ENCODE assay signal across 33 cellular contexts in the genomic region with DNA sequence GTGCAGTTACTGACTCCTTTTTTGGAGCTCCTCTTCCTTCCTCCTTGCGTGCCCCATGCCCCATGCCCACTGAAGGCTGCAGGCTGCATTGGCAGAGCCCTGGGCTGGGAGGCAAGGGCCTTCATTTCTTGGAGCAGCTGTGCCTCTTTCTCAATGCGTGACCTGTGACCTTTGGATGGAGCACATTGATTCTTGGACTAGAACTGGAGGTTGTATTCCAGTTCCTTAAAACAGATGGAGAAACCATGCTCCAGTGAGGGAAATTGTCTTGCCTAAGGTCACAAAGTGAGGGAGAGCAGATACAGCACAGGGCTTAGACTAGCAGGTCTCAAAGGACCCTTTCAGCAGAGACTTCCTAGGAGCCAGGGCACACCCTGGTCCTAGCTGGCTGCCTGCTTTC. TPM values are rescaled to one million over a fixed set of nuclear protein-coding genes. Genes with fewer than 3 reads are reported as not detected.
"Had no signal": no experiment of that assay in that cellular context is flagged by ENCODE, and none has a peak within 500 bp of the region (broad histone marks: within the 10 kb centered on the region; RNA-seq: fewer than 3 reads in every experiment).

No MANE protein-coding gene starts in this region.

- H3K27me3 ChIP-seq: neutrophil, right lobe of liver, vagina had no signal

- H3K27ac Mint-ChIP-seq: activated CD4-positive, alpha-beta memory T cell treated with anti-CD3 and anti-CD28 coated beads for 36 hours; activated naive CD4-positive, alpha-beta T cell treated with anti-CD3 and anti-CD28 coated beads, Interleukin-2, amount 10 ng/mL, durations not matched to agents 7 days and 5 days; activated T-cell treated with anti-CD3 and anti-CD28 coated beads, Interleukin-2, amount 50 U/mL, for 24 hours; dendritic cell treated with granulocyte-macrophage colony-stimulating factor and Interleukin-4, amounts not matched to agents 40 ng/mL and 50 ng/mL, for 4 days; endodermal cell; mesothelial cell of epicardium; nephron progenitor cell; stimulated activated effector memory CD8-positive, alpha-beta T cell treated with anti-CD3 and anti-CD28 coated beads, Interleukin-12 subunit alpha, Interleukin-12 subunit beta, amount 100 ng/mL, for 72 hours; stimulated activated naive CD8-positive, alpha-beta T cell treated with anti-CD3 and anti-CD28 coated beads, Interleukin-15, Interleukin-2, amounts not matched to agents 100 ng/mL and 50 ng/mL, for 24 hours; T-helper 1 cell treated with Interleukin-12 subunit alpha and Interleukin-12 subunit beta and Interleukin-4 antibody, amounts not matched to agents 30 μg/mL and 1 μg/mL, for 36 hours; type B pancreatic cell had no signal

- H3K36me3 ChIP-seq: neutrophil, right lobe of liver, thoracic aorta, vagina had no signal

- H3K4me3 ChIP-seq: right lobe of liver, thoracic aorta, vagina had no signal

- H3K9me3 Mint-ChIP-seq: activated CD4-positive, alpha-beta memory T cell treated with anti-CD3 and anti-CD28 coated beads for 36 hours; activated naive CD4-positive, alpha-beta T cell treated with anti-CD3 and anti-CD28 coated beads, Interleukin-2, amount 10 ng/mL, durations not matched to agents 7 days and 5 days; activated T-cell treated with anti-CD3 and anti-CD28 coated beads, Interleukin-2, amount 50 U/mL, for 24 hours; central memory CD8-positive, alpha-beta T cell; dendritic cell treated with granulocyte-macrophage colony-stimulating factor and Interleukin-4, amounts not matched to agents 40 ng/mL and 50 ng/mL, for 4 days; endodermal cell; mesothelial cell of epicardium; naive B cell; nephron progenitor cell; stimulated activated effector memory CD8-positive, alpha-beta T cell treated with anti-CD3 and anti-CD28 coated beads, Interleukin-12 subunit alpha, Interleukin-12 subunit beta, amount 100 ng/mL, for 72 hours; stimulated activated naive CD8-positive, alpha-beta T cell treated with anti-CD3 and anti-CD28 coated beads, Interleukin-15, Interleukin-2, amounts not matched to agents 100 ng/mL and 50 ng/mL, for 24 hours; T-helper 1 cell treated with Interleukin-12 subunit alpha and Interleukin-12 subunit beta and Interleukin-4 antibody, amounts not matched to agents 30 μg/mL and 1 μg/mL, for 36 hours; type B pancreatic cell had no signal

- ATAC-seq: esophagus mucosa; right lobe of liver; stimulated activated effector memory CD8-positive, alpha-beta T cell treated with anti-CD3 and anti-CD28 coated beads, Interleukin-12 subunit alpha, Interleukin-12 subunit beta, amount 100 ng/mL, for 72 hours had no signal

- H3K36me3 Mint-ChIP-seq: activated CD4-positive, alpha-beta memory T cell treated with anti-CD3 and anti-CD28 coated beads for 36 hours; activated naive CD4-positive, alpha-beta T cell treated with anti-CD3 and anti-CD28 coated beads, Interleukin-2, amount 10 ng/mL, durations not matched to agents 7 days and 5 days; mesothelial cell of epicardium; naive B cell; stimulated activated effector memory CD8-positive, alpha-beta T cell treated with anti-CD3 and anti-CD28 coated beads, Interleukin-12 subunit alpha, Interleukin-12 subunit beta, amount 100 ng/mL, for 72 hours; type B pancreatic cell had no signal

- DNase-seq: activated CD4-positive, alpha-beta memory T cell treated with anti-CD3 and anti-CD28 coated beads for 36 hours; activated CD4-positive, alpha-beta T cell treated with anti-CD3 and anti-CD28 coated beads for 48 hours; activated CD8-positive, alpha-beta memory T cell treated with anti-CD3 and anti-CD28 coated beads, Interleukin-2, amount 50 U/mL, for 48 hours; activated gamma-delta T cell; activated naive CD4-positive, alpha-beta T cell treated with anti-CD3 and anti-CD28 coated beads, Interleukin-2, amount 10 ng/mL, durations not matched to agents 7 days and 5 days; activated T-cell treated with anti-CD3 and anti-CD28 coated beads, Interleukin-2, amount 50 U/mL, for 24 hours; endodermal cell; hippocampal formation; left cardiac atrium; naive B cell; nephron progenitor cell; right lobe of liver; small intestine; stimulated activated CD4-positive, alpha-beta T cell treated with anti-CD3 and anti-CD28 coated beads, Interleukin-4, amount 100 ng/mL, for 24 hours; SW 1271; T-helper 9 cell had no signal

- H3K4me1 Mint-ChIP-seq: activated naive CD4-positive, alpha-beta T cell treated with anti-CD3 and anti-CD28 coated beads, Interleukin-2, amount 10 ng/mL, durations not matched to agents 7 days and 5 days; central memory CD8-positive, alpha-beta T cell; mesothelial cell of epicardium; naive B cell; stimulated activated effector memory CD8-positive, alpha-beta T cell treated with anti-CD3 and anti-CD28 coated beads, Interleukin-12 subunit alpha, Interleukin-12 subunit beta, amount 100 ng/mL, for 72 hours had no signal

- H3K9me3 ChIP-seq: neutrophil, right lobe of liver, thoracic aorta, vagina had no signal

- H3K4me3 Mint-ChIP-seq: activated CD4-positive, alpha-beta memory T cell treated with anti-CD3 and anti-CD28 coated beads for 36 hours; activated naive CD4-positive, alpha-beta T cell treated with anti-CD3 and anti-CD28 coated beads, Interleukin-2, amount 10 ng/mL, durations not matched to agents 7 days and 5 days; activated T-cell treated with anti-CD3 and anti-CD28 coated beads, Interleukin-2, amount 50 U/mL, for 24 hours; central memory CD8-positive, alpha-beta T cell; dendritic cell treated with granulocyte-macrophage colony-stimulating factor and Interleukin-4, amounts not matched to agents 40 ng/mL and 50 ng/mL, for 4 days; endodermal cell; mesothelial cell of epicardium; nephron progenitor cell; stimulated activated effector memory CD8-positive, alpha-beta T cell treated with anti-CD3 and anti-CD28 coated beads, Interleukin-12 subunit alpha, Interleukin-12 subunit beta, amount 100 ng/mL, for 72 hours; stimulated activated naive CD8-positive, alpha-beta T cell treated with anti-CD3 and anti-CD28 coated beads, Interleukin-15, Interleukin-2, amounts not matched to agents 100 ng/mL and 50 ng/mL, for 24 hours; T-helper 1 cell treated with Interleukin-12 subunit alpha and Interleukin-12 subunit beta and Interleukin-4 antibody, amounts not matched to agents 30 μg/mL and 1 μg/mL, for 36 hours; type B pancreatic cell had no signal

- H3K27ac ChIP-seq: neutrophil, right lobe of liver, thoracic aorta, vagina, VCaP had no signal

- H3K27me3 Mint-ChIP-seq: activated CD4-positive, alpha-beta memory T cell treated with anti-CD3 and anti-CD28 coated beads for 36 hours; activated T-cell treated with anti-CD3 and anti-CD28 coated beads, Interleukin-2, amount 50 U/mL, for 24 hours; central memory CD8-positive, alpha-beta T cell; dendritic cell treated with granulocyte-macrophage colony-stimulating factor and Interleukin-4, amounts not matched to agents 40 ng/mL and 50 ng/mL, for 4 days; stimulated activated naive CD8-positive, alpha-beta T cell treated with anti-CD3 and anti-CD28 coated beads, Interleukin-15, Interleukin-2, amounts not matched to agents 100 ng/mL and 50 ng/mL, for 24 hours had no signal

- H3K4me1 ChIP-seq: right lobe of liver had no signal

- FAIRE-seq: frontal cortex, keratinocyte, small intestine, TTC549 had no signal

RNA-seq across cellular contexts. Expression of a gene that starts 9.0 kb away (rescaled TPM):
- total RNA-seq: lung microvascular endothelial cell, posterior vena cava, vagina had no signal
